In genomic region chr22:32324505-32325415, GRCh38 we compare ENCODE assay signal across 32 cellular contexts. TPM values are rescaled to one million over a fixed set of nuclear protein-coding genes. Genes with fewer than 3 reads are reported as not detected.
A peak's percentile ranks its signal among the peaks of the same experiment; 100 is the strongest.
DNase-seq lines count a peak whose midpoint lies in the region; ATAC-seq and TF ChIP-seq lines count a peak whose summit lies in the region.
"Had no signal": no experiment of that assay in that cellular context is flagged by ENCODE, and none has a peak within 500 bp of the region (broad histone marks: within the 10 kb centered on the region; RNA-seq: fewer than 3 reads in every experiment).

No MANE protein-coding gene starts in this region.

- intact Hi-C loops in activated naive CD4-positive, alpha-beta T cell treated with anti-CD3 and anti-CD28 coated beads for 36 hours (cut with micrococcal nuclease) = no loop called here
- intact Hi-C loops in vagina (cut with DNase I) = no loop called here
- intact Hi-C loops in ovary (cut with DNase I) = loop anchor here in 1 of 4 donors (2.0 kb wide), 1 partner anchor 20 kb away; no protein-coding TSS in a partner anchor

- TF ChIP-seq EP300 in ovary (IDR thresholded peaks at IDR 0.05) = no peak

- TF ChIP-seq CTCF in endothelial cell (IDR thresholded peaks at IDR 0.05; ENCODE audit: unreplicated experiment) (no peak), neural progenitor cell (IDR thresholded peaks at IDR 0.05) (no peak), vagina (IDR thresholded peaks at IDR 0.05) (no peak), ovary (IDR thresholded peaks at IDR 0.05) (no peak)

- no peaks in the 10 kb centered on the region for H3K9me3 ChIP-seq in neural progenitor cell (ENCODE audit: low read depth)
- H3K9me3 ChIP-seq in vagina = no peaks in the 10 kb centered on the region
- H3K9me3 ChIP-seq in ovary = no peaks in the 10 kb centered on the region
- H3K9me3 ChIP-seq: Caco-2, gastrocnemius medialis, prostate gland, sigmoid colon, transverse colon had no signal

- peaks cover 12% of the 10 kb centered on the region for H3K4me1 ChIP-seq in neural progenitor cell
- no peaks in the 10 kb centered on the region for H3K4me1 ChIP-seq in vagina
- H3K4me1 ChIP-seq in ovary (ENCODE audit: insufficient read depth) = no peaks in the 10 kb centered on the region
- H3K4me1 ChIP-seq: Caco-2, gastrocnemius medialis, prostate gland, sigmoid colon, transverse colon had no signal

- no peak overlapping the region for H3K27ac ChIP-seq in neural progenitor cell
- no peak overlapping the region for H3K27ac ChIP-seq in vagina
- no peak overlapping the region for H3K27ac ChIP-seq in ovary
- H3K27ac ChIP-seq: gastrocnemius medialis, hepatocyte, PC-9, prostate gland, sigmoid colon, transverse colon had no signal

- H3K36me3 ChIP-seq in neural progenitor cell (no peaks in the 10 kb centered on the region), vagina (no peaks in the 10 kb centered on the region), ovary (no peaks in the 10 kb centered on the region)
- H3K36me3 ChIP-seq: gastrocnemius medialis, prostate gland, sigmoid colon, transverse colon had no signal

- ATAC-seq in activated naive CD4-positive, alpha-beta T cell treated with anti-CD3 and anti-CD28 coated beads, Interleukin-2, amount 50 U/mL, for 72 hours = no peak
- ATAC-seq: activated naive CD8-positive, alpha-beta T cell treated with anti-CD3 and anti-CD28 coated beads, Interleukin-2, amount 50 U/mL, for 24 hours; activated T-cell treated with anti-CD3 and anti-CD28 coated beads, Interleukin-2, amount 50 U/mL, for 4 hours; gastrocnemius medialis had no signal

- CTCF ChIA-PET in activated naive CD4-positive, alpha-beta T cell treated with anti-CD3 and anti-CD28 coated beads for 36 hours (lab: Charles Lee) = no interaction called here

- H2AFZ ChIP-seq in neural progenitor cell (replicated peaks) = no peak overlapping the region
- H2AFZ ChIP-seq: hepatocyte, PC-9 had no signal

- H3K4me2 ChIP-seq in neural progenitor cell = no peak overlapping the region
- H3K4me2 ChIP-seq: hepatocyte, PC-9 had no signal

- no peak overlapping the region for H3K9ac ChIP-seq in neural progenitor cell

- peak overlapping the region; percentile 60 for H3K27ac Mint-ChIP-seq in activated naive CD4-positive, alpha-beta T cell treated with anti-CD3 and anti-CD28 coated beads for 36 hours
- no peak overlapping the region for H3K27ac Mint-ChIP-seq in activated naive CD4-positive, alpha-beta T cell treated with anti-CD3 and anti-CD28 coated beads, Interleukin-2, amount 50 U/mL, for 72 hours
- H3K27ac Mint-ChIP-seq in endothelial cell (ENCODE audit: unreplicated experiment) (peak overlapping the region; percentile 5), neural progenitor cell (peak overlapping the region; percentile 31)
- H3K27ac Mint-ChIP-seq: activated naive CD8-positive, alpha-beta T cell treated with anti-CD3 and anti-CD28 coated beads, Interleukin-2, amount 50 U/mL, for 24 hours; CD14-positive monocyte; dendritic cell treated with granulocyte-macrophage colony-stimulating factor and Interleukin-4, amounts not matched to agents 40 ng/mL and 50 ng/mL, for 4 days had no signal

- no peaks in the 10 kb centered on the region for H3K79me2 ChIP-seq in neural progenitor cell (ENCODE audit: low read depth)
- H3K79me2 ChIP-seq: hepatocyte had no signal

- no peaks in the 10 kb centered on the region for H3K9me3 Mint-ChIP-seq in activated naive CD4-positive, alpha-beta T cell treated with anti-CD3 and anti-CD28 coated beads for 36 hours
- H3K9me3 Mint-ChIP-seq in activated naive CD4-positive, alpha-beta T cell treated with anti-CD3 and anti-CD28 coated beads, Interleukin-2, amount 50 U/mL, for 72 hours = no peaks in the 10 kb centered on the region
- H3K9me3 Mint-ChIP-seq in endothelial cell (ENCODE audit: unreplicated experiment) (no peaks in the 10 kb centered on the region), neural progenitor cell (peaks cover 2% of the 10 kb centered on the region)
- H3K9me3 Mint-ChIP-seq: activated naive CD8-positive, alpha-beta T cell treated with anti-CD3 and anti-CD28 coated beads, Interleukin-2, amount 50 U/mL, for 24 hours; activated T-cell treated with anti-CD3 and anti-CD28 coated beads, Interleukin-2, amount 50 U/mL, for 4 hours; dendritic cell treated with granulocyte-macrophage colony-stimulating factor and Interleukin-4, amounts not matched to agents 40 ng/mL and 50 ng/mL, for 4 days had no signal

- no peak overlapping the region for H3K4me3 Mint-ChIP-seq in activated naive CD4-positive, alpha-beta T cell treated with anti-CD3 and anti-CD28 coated beads for 36 hours
- H3K4me3 Mint-ChIP-seq in endothelial cell (ENCODE audit: unreplicated experiment) (no peak overlapping the region), neural progenitor cell (peak overlapping the region; percentile 6)
- H3K4me3 Mint-ChIP-seq: activated naive CD8-positive, alpha-beta T cell treated with anti-CD3 and anti-CD28 coated beads, Interleukin-2, amount 50 U/mL, for 24 hours; activated T-cell treated with anti-CD3 and anti-CD28 coated beads, Interleukin-2, amount 50 U/mL, for 4 hours; CD14-positive monocyte; dendritic cell treated with granulocyte-macrophage colony-stimulating factor and Interleukin-4, amounts not matched to agents 40 ng/mL and 50 ng/mL, for 4 days had no signal

- H3K27me3 ChIP-seq in neural progenitor cell = no peaks in the 10 kb centered on the region
- no peaks in the 10 kb centered on the region for H3K27me3 ChIP-seq in vagina
- no peaks in the 10 kb centered on the region for H3K27me3 ChIP-seq in ovary
- H3K27me3 ChIP-seq: gastrocnemius medialis, hepatocyte, sigmoid colon, transverse colon had no signal

- TF ChIP-seq POLR2A in vagina (IDR thresholded peaks at IDR 0.05) (no peak), ovary (IDR thresholded peaks at IDR 0.05) (no peak)

- no peak for DNase-seq in activated naive CD4-positive, alpha-beta T cell treated with anti-CD3 and anti-CD28 coated beads for 36 hours
- no peak for DNase-seq in activated naive CD4-positive, alpha-beta T cell treated with anti-CD3 and anti-CD28 coated beads, Interleukin-2, amount 50 U/mL, for 72 hours (ENCODE audit: low spot score in 2 of 2)
- DNase-seq in endothelial cell (ENCODE audit: low spot score) (no peak), neural progenitor cell (ENCODE audit: low spot score) (no peak), vagina (ENCODE audit: extremely low spot score in 2 of 2) (peak; percentile 78 to 93), cerebellar cortex (ENCODE audit: low spot score) (no peak), ovary (no peak)
- DNase-seq in activated CD4-positive, alpha-beta T cell treated with anti-CD3 and anti-CD28 coated beads, Interleukin-2, amount 50 U/mL, for 48 hours = no peak
- DNase-seq: activated CD4-positive, alpha-beta T cell treated with anti-CD3 and anti-CD28 coated beads for 1 hour; activated gamma-delta T cell treated with Interleukin-2 at 50 U/mL for 16 hours; activated naive CD8-positive, alpha-beta T cell treated with anti-CD3 and anti-CD28 coated beads, Interleukin-2, amount 50 U/mL, for 24 hours; activated T-cell treated with anti-CD3 and anti-CD28 coated beads, Interleukin-2, amount 50 U/mL, for 4 hours; Caco-2; caudate nucleus; gastrocnemius medialis; IMR-90; NCI-H1417 treated with DMSO at 0.1 percent for 48 hours; NCI-H2081; PC-9; Right ventricle myocardium superior; sigmoid colon; stimulated activated CD4-positive, alpha-beta T cell treated with anti-CD3 and anti-CD28 coated beads, Interleukin-4, amount 100 ng/mL, for 1 hour; transverse colon had no signal

- H3K4me3 ChIP-seq in neural progenitor cell (no peak overlapping the region), vagina (no peak overlapping the region), ovary (no peak overlapping the region)
- H3K4me3 ChIP-seq: gastrocnemius medialis, hepatocyte, PC-9, prostate gland, sigmoid colon, transverse colon had no signal

- 63 to 79% (median 73%) methylated on average over 26 of the region's 26 CpGs for WGBS in ovary, 3 donors

- no peaks in the 10 kb centered on the region for H4K20me1 ChIP-seq in neural progenitor cell (ENCODE audit: low read depth)

- H3K36me3 Mint-ChIP-seq in activated naive CD4-positive, alpha-beta T cell treated with anti-CD3 and anti-CD28 coated beads for 36 hours (ENCODE audit: low read depth) = no peaks in the 10 kb centered on the region
- no peaks in the 10 kb centered on the region for H3K36me3 Mint-ChIP-seq in activated naive CD4-positive, alpha-beta T cell treated with anti-CD3 and anti-CD28 coated beads, Interleukin-2, amount 50 U/mL, for 72 hours
- H3K36me3 Mint-ChIP-seq in endothelial cell (ENCODE audit: low read depth, unreplicated experiment) (peaks cover 4% of the 10 kb centered on the region), neural progenitor cell (no peaks in the 10 kb centered on the region)
- H3K36me3 Mint-ChIP-seq: CD14-positive monocyte had no signal

- no peaks in the 10 kb centered on the region for H3K4me1 Mint-ChIP-seq in activated naive CD4-positive, alpha-beta T cell treated with anti-CD3 and anti-CD28 coated beads for 36 hours (ENCODE audit: low read depth)
- no peaks in the 10 kb centered on the region for H3K4me1 Mint-ChIP-seq in endothelial cell (ENCODE audit: unreplicated experiment)
- H3K4me1 Mint-ChIP-seq in neural progenitor cell = peaks cover 25% of the 10 kb centered on the region
- H3K4me1 Mint-ChIP-seq: activated naive CD8-positive, alpha-beta T cell treated with anti-CD3 and anti-CD28 coated beads, Interleukin-2, amount 50 U/mL, for 24 hours; CD14-positive monocyte had no signal

- no peaks in the 10 kb centered on the region for H3K27me3 Mint-ChIP-seq in activated naive CD4-positive, alpha-beta T cell treated with anti-CD3 and anti-CD28 coated beads for 36 hours (ENCODE audit: low read depth)
- H3K27me3 Mint-ChIP-seq in endothelial cell (ENCODE audit: unreplicated experiment) (peaks cover 4% of the 10 kb centered on the region), neural progenitor cell (ENCODE audit: insufficient read depth, low read depth) (peaks cover 7% of the 10 kb centered on the region)
- H3K27me3 Mint-ChIP-seq: dendritic cell treated with granulocyte-macrophage colony-stimulating factor and Interleukin-4, amounts not matched to agents 40 ng/mL and 50 ng/mL, for 4 days had no signal

- peaks cover 9% of the 10 kb centered on the region for H3F3A ChIP-seq in neural progenitor cell (ENCODE audit: low read depth)

RNA-seq across cellular contexts. Expression of gene RFPL3, which starts 32.9 kb away (rescaled TPM):
- total RNA-seq in activated naive CD4-positive, alpha-beta T cell treated with anti-CD3 and anti-CD28 coated beads for 36 hours = not detected
- not detected for total RNA-seq in activated naive CD4-positive, alpha-beta T cell treated with anti-CD3 and anti-CD28 coated beads, Interleukin-2, amount 50 U/mL, for 72 hours
- total RNA-seq in endothelial cell (ENCODE audit: unreplicated experiment) (not detected), neural progenitor cell (ENCODE audit: low replicate concordance) (0.09 TPM in 1 of 2 replicates, not detected in the other), vagina (not detected), ovary (not detected)
- polyA plus RNA-seq in ovary = under 1 TPM in 1 of 2 donors, not detected in 1; 0.06 TPM
- total RNA-seq: activated T-cell treated with anti-CD3 and anti-CD28 coated beads, Interleukin-2, amount 50 U/mL, for 4 hours; Caco-2; fibroblast of lung; G401; gastrocnemius medialis; hepatocyte; IMR-90; LHCN-M2; myocyte; PC-9; Right ventricle myocardium superior; sigmoid colon; T-helper 2 cell treated with Interferon-gamma antibody and Interleukin-4, amounts not matched to agents 100 ng/mL and 5 ng/mL, for 36 hours; transverse colon had no signal
- polyA plus RNA-seq: CD14-positive monocyte, fibroblast of lung, hepatocyte, IMR-90, sigmoid colon had no signal

Comparison
In these comparisons a context has a peak if more than half of its experiments do, and no peak if none do; other contexts are left out.
1. H3K27ac Mint-ChIP-seq: peak in activated naive CD4-positive, alpha-beta T cell treated with anti-CD3 and anti-CD28 coated beads for 36 hours (single experiment), endothelial cell (single experiment) and neural progenitor cell (single experiment); none in activated naive CD4-positive, alpha-beta T cell treated with anti-CD3 and anti-CD28 coated beads, Interleukin-2, amount 50 U/mL, for 72 hours (0 of 2).
2. DNase-seq: peak in vagina (2 of 2); none in activated naive CD4-positive, alpha-beta T cell treated with anti-CD3 and anti-CD28 coated beads for 36 hours (single experiment), activated naive CD4-positive, alpha-beta T cell treated with anti-CD3 and anti-CD28 coated beads, Interleukin-2, amount 50 U/mL, for 72 hours (0 of 2), endothelial cell (single experiment), neural progenitor cell (single experiment), cerebellar cortex (single experiment), ovary (0 of 5) and activated CD4-positive, alpha-beta T cell treated with anti-CD3 and anti-CD28 coated beads, Interleukin-2, amount 50 U/mL, for 48 hours (0 of 2).